Comparison of ENCODE assay signal across 1 cellular context in genomic region chr1:178037510-178038253, GRCh38.
TF ChIP-seq lines count a peak whose summit lies in the region.

No MANE protein-coding gene starts in this region.

TF ChIP-seq in H1, 55 proteins besides CTCF, POLR2A, EP300 and RAD21 (continued from another document):
- TF ChIP-seq CHD7 (IDR thresholded peaks at IDR 0.05; ENCODE audit: insufficient replicate concordance, low read length) (no peak), ZNF274 (IDR thresholded peaks at IDR 0.05; ENCODE audit: borderline replicate concordance, extremely low read depth, low read length) (no peak), RXRA (IDR thresholded peaks at IDR 0.05; ENCODE audit: insufficient read depth, low read depth, low read length) (no peak), BRCA1 (IDR thresholded peaks at IDR 0.05; ENCODE audit: low read depth, low read length) (no peak), SIX5 (IDR thresholded peaks at IDR 0.05; ENCODE audit: low read depth, low read length) (no peak), BACH1 (IDR thresholded peaks at IDR 0.05; ENCODE audit: low read length) (peak; percentile 90), RBBP5 (IDR thresholded peaks at IDR 0.05; ENCODE audit: borderline replicate concordance, low read depth, low read length) (0 out of 2 replicates have a peak, but pooled peaks have one; percentile 75), TBP (IDR thresholded peaks at IDR 0.05; ENCODE audit: low read depth, low read length) (peak; percentile 62; the same call in 1 of the 2 replicates), KDM1A (IDR thresholded peaks at IDR 0.05; ENCODE audit: borderline replicate concordance, low read length) (peak; percentile 42; the same call in 1 of the 2 replicates), TAF7 (optimal IDR thresholded peaks at IDR 0.05; ENCODE audit: borderline replicate concordance, low read depth, low read length) (no peak), RFX5 (IDR thresholded peaks at IDR 0.05; ENCODE audit: borderline replicate concordance, low read depth, low read length) (no peak), MAX (IDR thresholded peaks at IDR 0.05) (0 out of 2 replicates have a peak, but pooled peaks have one; percentile 40), ATF3 (IDR thresholded peaks at IDR 0.05; ENCODE audit: insufficient read depth, low read depth, low read length) (no peak), USF2 (IDR thresholded peaks at IDR 0.05; ENCODE audit: low read length) (no peak), SUZ12 (IDR thresholded peaks at IDR 0.05; ENCODE audit: low read length) (no peak), CHD1 (IDR thresholded peaks at IDR 0.05; ENCODE audit: low read depth, low read length) (no peak), GTF2F1 (IDR thresholded peaks at IDR 0.05; ENCODE audit: borderline replicate concordance, low read depth, low read length) (no peak), FOSL1 (IDR thresholded peaks at IDR 0.05; ENCODE audit: insufficient read depth, low read depth, low read length) (no peak), SAP30 (IDR thresholded peaks at IDR 0.05; ENCODE audit: insufficient read depth, insufficient replicate concordance, low read length) (no peak), CBX8 (IDR thresholded peaks at IDR 0.05; ENCODE audit: borderline replicate concordance, low read depth, low read length) (no peak), POU5F1 (IDR thresholded peaks at IDR 0.05; ENCODE audit: low read depth, low read length) (no peak), CTBP2 (IDR thresholded peaks at IDR 0.05; ENCODE audit: borderline replicate concordance, insufficient read depth, insufficient read length, low read length) (no peak), RNF2 (IDR thresholded peaks at IDR 0.05; ENCODE audit: borderline replicate concordance, low read depth, low read length, missing control alignments, poor library complexity, severe bottlenecking) (no peak), CBX5 (IDR thresholded peaks at IDR 0.05; ENCODE audit: low read depth, low read length) (no peak), HDAC2 (IDR thresholded peaks at IDR 0.05; ENCODE audit: borderline replicate concordance in 1 of 2, low read depth in 2 of 2, low read length in 2 of 2) (peak; percentile 87 to 91; a peak in 3 of 4 replicates), E2F6 (IDR thresholded peaks at IDR 0.05) (no peak), YY1 (IDR thresholded peaks at IDR 0.05; ENCODE audit: low read depth, low read length) (peak; percentile 48; the same call in 1 of the 2 replicates), TEAD4 (IDR thresholded peaks at IDR 0.05; ENCODE audit: low read depth, low read length) (no peak), JUND (IDR thresholded peaks at IDR 0.05; ENCODE audit: low read length) (no peak), SP4 (IDR thresholded peaks at IDR 0.05; ENCODE audit: low read length) (no peak), CEBPB (IDR thresholded peaks at IDR 0.05; ENCODE audit: low read depth, low read length) (no peak), SRF (IDR thresholded peaks at IDR 0.05; ENCODE audit: low read depth, low read length) (no peak), CREB1 (IDR thresholded peaks at IDR 0.05) (peak; percentile 17; the same call in 1 of the 2 replicates), SIRT6 (IDR thresholded peaks at IDR 0.05; ENCODE audit: low read length) (no peak), SP2 (IDR thresholded peaks at IDR 0.05; ENCODE audit: low read length) (no peak), EZH2 (IDR thresholded peaks at IDR 0.05; ENCODE audit: low read depth, low read length, severe bottlenecking) (no peak), JUN (IDR thresholded peaks at IDR 0.05; ENCODE audit: low read depth, low read length) (no peak), SIN3A (conservative IDR thresholded peaks at IDR 0.05 in 1 of 2, IDR thresholded peaks at IDR 0.05 in 1 of 2; ENCODE audit: low read depth in 1 of 2, low read length in 2 of 2) (no peak), ATF2 (IDR thresholded peaks at IDR 0.05; ENCODE audit: low read length) (no peak), KDM5A (IDR thresholded peaks at IDR 0.05; ENCODE audit: low read length) (no peak), POLR2AphosphoS5 (IDR thresholded peaks at IDR 0.05; ENCODE audit: low read depth, low read length) (no peak), PHF8 (conservative IDR thresholded peaks at IDR 0.05; ENCODE audit: low read depth, low read length) (peak; percentile 50; the same call in 1 of the 2 replicates), NRF1 (IDR thresholded peaks at IDR 0.05; ENCODE audit: low read depth, low read length) (no peak), GABPA (IDR thresholded peaks at IDR 0.05; ENCODE audit: borderline replicate concordance, insufficient read depth, low read length) (0 out of 2 replicates have a peak, but pooled peaks have one; percentile 56), CHD2 (IDR thresholded peaks at IDR 0.05; ENCODE audit: low read length) (0 out of 2 replicates have a peak, but pooled peaks have one; percentile 9), HDAC6 (IDR thresholded peaks at IDR 0.05; ENCODE audit: low read depth, low read length) (no peak), TAF1 (IDR thresholded peaks at IDR 0.05; ENCODE audit: low read depth, low read length) (peak; percentile 53; the same call in 1 of the 2 replicates), BCL11A (IDR thresholded peaks at IDR 0.05; ENCODE audit: low read depth in 2 of 2, low read length in 2 of 2) (no peak), NANOG (IDR thresholded peaks at IDR 0.05; ENCODE audit: insufficient read depth, low read depth, low read length, poor library complexity, severe bottlenecking) (no peak), MAFK (IDR thresholded peaks at IDR 0.05; ENCODE audit: low read depth, low read length) (no peak), KDM4A (IDR thresholded peaks at IDR 0.05; ENCODE audit: low read depth, low read length, severe bottlenecking) (peak; percentile 94), ASH2L (IDR thresholded peaks at IDR 0.05; ENCODE audit: low read length) (peak; percentile 84), SP1 (IDR thresholded peaks at IDR 0.05; ENCODE audit: low read depth, low read length) (no peak)
